In genomic region chr3:82038536-82038935, GRCh38 we compare ENCODE assay signal across 13 cellular contexts.
"Had no signal": no experiment of that assay in that cellular context is flagged by ENCODE, and none has a peak within 500 bp of the region (broad histone marks: within the 10 kb centered on the region; RNA-seq: fewer than 3 reads in every experiment).

No MANE protein-coding gene starts in this region.

- H3K4me3 ChIP-seq: pancreas, upper lobe of right lung had no signal

- DNase-seq: activated CD4-positive, alpha-beta T cell treated with anti-CD3 and anti-CD28 coated beads, Interleukin-2, amount 50 U/mL, for 4 hours; activated CD4-positive, CD25-positive, alpha-beta regulatory T cell treated with anti-CD3 and anti-CD28 coated beads, Interleukin-2, amount 50 U/mL, for 72 hours; activated effector memory CD4-positive, alpha-beta T cell treated with Interleukin-2 at 50 U/mL for 16 hours; activated T-cell treated with anti-CD3 and anti-CD28 coated beads, Interleukin-2, amount 50 U/mL, for 1 hour; amygdala; cortex of kidney; effector memory CD8-positive, alpha-beta T cell; erythroblast; hippocampal formation; pancreas; stimulated activated CD4-positive, alpha-beta T cell treated with anti-CD3 and anti-CD28 coated beads, Interleukin-15, amount 100 ng/mL, for 24 hours; stimulated activated CD4-positive, alpha-beta T cell treated with anti-CD3 and anti-CD28 coated beads, Interleukin-4, amount 100 ng/mL, for 24 hours; upper lobe of right lung had no signal

- ATAC-seq: effector memory CD8-positive, alpha-beta T cell; pancreas; upper lobe of right lung had no signal
